9 cellular contexts compared by ENCODE assay signal in genomic region chr16:72241930-72242329, GRCh38.
A peak's percentile ranks its signal among the peaks of the same experiment; 100 is the strongest.
DNase-seq lines count a peak whose midpoint lies in the region; ATAC-seq, FAIRE-seq and TF ChIP-seq lines count a peak whose summit lies in the region.
"Had no signal": no experiment of that assay in that cellular context is flagged by ENCODE, and none has a peak within 500 bp of the region (broad histone marks: within the 10 kb centered on the region; RNA-seq: fewer than 3 reads in every experiment).

No MANE protein-coding gene starts in this region.

- peaks cover 6 to 9% (median 8%) of the 10 kb centered on the region in 4 donors for H3K4me1 Mint-ChIP-seq in naive thymus-derived CD8-positive, alpha-beta T cell

- no peak for ATAC-seq in HG03280 (IDR thresholded peaks at IDR 0.05; ENCODE audit: unreplicated experiment)
- ATAC-seq in naive thymus-derived CD8-positive, alpha-beta T cell: no peak

- H3K27me3 Mint-ChIP-seq in naive thymus-derived CD8-positive, alpha-beta T cell: peaks cover 0 to 3% (median 0%) of the 10 kb centered on the region in 5 donors

- TF ChIP-seq POLR2A in H54 (IDR thresholded peaks at IDR 0.05; ENCODE audit: low read depth, low read length): no peak

- no peak overlapping the region for H3K4me3 Mint-ChIP-seq in naive thymus-derived CD8-positive, alpha-beta T cell

- no peak overlapping the region for H3K27ac Mint-ChIP-seq in naive thymus-derived CD8-positive, alpha-beta T cell

- POLR2A ChIA-PET in naive thymus-derived CD8-positive, alpha-beta T cell (lab: Charles Lee): no interaction called here

- H3K9me3 Mint-ChIP-seq in naive thymus-derived CD8-positive, alpha-beta T cell: peaks cover 0 to 2% (median 0%) of the 10 kb centered on the region in 9 donors

- peak; percentile 95 for TF ChIP-seq CTCF in choroid plexus epithelial cell (conservative IDR thresholded peaks at IDR 0.05; ENCODE audit: low read depth, low read length)

- no peak overlapping the region for H3K4me3 ChIP-seq in choroid plexus epithelial cell (ENCODE audit: low read depth, low read length)
- H3K4me3 ChIP-seq: skin epidermis had no signal

- no peaks in the 10 kb centered on the region for H3K36me3 Mint-ChIP-seq in naive thymus-derived CD8-positive, alpha-beta T cell

- FAIRE-seq in H54 (lab: Jason Lieb, UNC): peak; percentile 92

- DNase-seq in COLO829 (ENCODE audit: low spot score): peak; percentile 28
- peak; percentile 17 for DNase-seq in H54 (ENCODE audit: insufficient read length, low spot score)
- peak; percentile 59 for DNase-seq in NCI-H524 treated with DMSO at 0.1 percent for 48 hours (lab: John Stamatoyannopoulos, UW)
- DNase-seq in choroid plexus epithelial cell (ENCODE audit: low read depth): peak; percentile 79
- peak; percentile 77 for DNase-seq in medulla oblongata (ENCODE audit: extremely low spot score)
- no peak for DNase-seq in ecto neural progenitor cell (ENCODE audit: low spot score)
- DNase-seq in naive thymus-derived CD8-positive, alpha-beta T cell: no peak

Comparison
In these comparisons a context has a peak if more than half of its experiments do, and no peak if none do; other contexts are left out.
1. DNase-seq: peak in COLO829 (single experiment), H54 (single experiment), NCI-H524 treated with DMSO at 0.1 percent for 48 hours (single experiment), choroid plexus epithelial cell (single experiment) and medulla oblongata (single experiment); none in ecto neural progenitor cell (single experiment) and naive thymus-derived CD8-positive, alpha-beta T cell (0 of 10).